In the genomic region with DNA sequence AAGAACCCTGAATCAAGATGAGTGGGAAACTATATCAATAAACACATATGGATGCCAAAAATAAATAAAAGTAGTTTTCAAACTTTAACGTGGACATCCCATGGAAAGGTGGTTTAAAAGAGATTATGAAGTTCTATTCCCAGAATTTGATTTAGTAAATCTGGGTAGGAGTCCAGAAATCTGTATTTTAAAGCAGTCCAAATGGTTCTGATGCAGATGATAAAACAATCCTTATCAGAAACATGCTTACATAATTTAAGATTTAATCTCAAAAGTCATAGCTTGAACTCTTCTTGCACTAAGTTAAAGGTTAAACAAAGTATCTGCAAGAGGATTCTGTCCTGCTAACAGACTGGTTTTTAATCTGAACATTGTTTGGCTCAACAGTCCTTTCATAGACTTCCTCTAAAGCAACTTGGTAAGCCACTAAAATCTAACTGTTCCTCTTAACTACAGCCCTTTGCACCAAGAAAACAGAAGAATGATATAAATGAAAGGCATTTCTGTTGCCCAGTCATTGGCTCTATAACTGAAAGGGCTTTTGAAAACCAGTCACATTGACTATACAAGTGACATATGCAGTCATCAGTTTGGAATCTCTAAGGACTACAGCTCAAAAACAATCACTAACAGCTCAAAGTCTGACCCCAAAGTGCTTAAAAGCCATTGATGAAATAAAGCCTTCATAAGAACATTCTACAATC, we compare ENCODE assay signal across 9 cellular contexts. TPM values are rescaled to one million over a fixed set of nuclear protein-coding genes. Genes with fewer than 3 reads are reported as not detected.
A peak's percentile ranks its signal among the peaks of the same experiment; 100 is the strongest.
DNase-seq lines count a peak whose midpoint lies in the region; ATAC-seq, FAIRE-seq and TF ChIP-seq lines count a peak whose summit lies in the region.
"Had no signal": no experiment of that assay in that cellular context is flagged by ENCODE, and none has a peak within 500 bp of the region (broad histone marks: within the 10 kb centered on the region; RNA-seq: fewer than 3 reads in every experiment).

No MANE protein-coding gene starts in this region.

- no peak overlapping the region for H3K4me3 ChIP-seq in epithelial cell of proximal tubule (ENCODE audit: low read depth, low read length)

- H3K27me3 Mint-ChIP-seq in nephron (ENCODE audit: low read depth) = no peaks in the 10 kb centered on the region

- H3K36me3 Mint-ChIP-seq in nephron (ENCODE audit: low read depth) = no peaks in the 10 kb centered on the region

- no peak overlapping the region for H3K4me3 Mint-ChIP-seq in nephron
- H3K4me3 Mint-ChIP-seq: T-helper 1 cell treated with Interleukin-12 subunit alpha and Interleukin-12 subunit beta and Interleukin-4 antibody, amounts not matched to agents 30 μg/mL and 1 μg/mL, for 36 hours had no signal

- DNase-seq in Ammon's horn (ENCODE audit: low spot score) = peak; percentile 62
- peak; percentile 71 for DNase-seq in MV-4-11 (lab: John Stamatoyannopoulos, UW)
- peak; percentile 91 for DNase-seq in epithelial cell of proximal tubule (ENCODE audit: low read depth)
- no peak for DNase-seq in SK-N-DZ (ENCODE audit: low spot score)
- no peak for DNase-seq in activated CD4-positive, alpha-beta T cell treated with anti-CD3 and anti-CD28 coated beads, Interleukin-2, amount 50 U/mL, for 4 hours
- DNase-seq in frontal cortex (ENCODE audit: low spot score in 2 of 2) = no peak

- no peaks in the 10 kb centered on the region for H3K9me3 Mint-ChIP-seq in nephron
- H3K9me3 Mint-ChIP-seq: T-helper 1 cell treated with Interleukin-12 subunit alpha and Interleukin-12 subunit beta and Interleukin-4 antibody, amounts not matched to agents 30 μg/mL and 1 μg/mL, for 36 hours had no signal

- H3K27ac Mint-ChIP-seq in nephron = peak overlapping the region; percentile 85 to 89 (median 86)
- H3K27ac Mint-ChIP-seq: T-helper 1 cell treated with Interleukin-12 subunit alpha and Interleukin-12 subunit beta and Interleukin-4 antibody, amounts not matched to agents 30 μg/mL and 1 μg/mL, for 36 hours had no signal

- no peak for FAIRE-seq in frontal cortex (lab: Jason Lieb, UNC)

- no peak for ATAC-seq in HG03378 (IDR thresholded peaks at IDR 0.05; ENCODE audit: unreplicated experiment)

- TF ChIP-seq CTCF in epithelial cell of proximal tubule (conservative IDR thresholded peaks at IDR 0.05; ENCODE audit: low read depth, low read length) = no peak
- no peak for TF ChIP-seq CTCF in nephron (IDR thresholded peaks at IDR 0.05; ENCODE audit: unreplicated experiment in 3 of 3)

- H3K4me1 Mint-ChIP-seq in nephron = peaks cover 29% of the 10 kb centered on the region

RNA-seq across cellular contexts. Expression of gene MAP4, which starts 23.4 kb away (rescaled TPM):
- total RNA-seq in epithelial cell of proximal tubule (111 and 120 TPM in 2 replicates), frontal cortex (258 TPM)
- 46.8 and 49.9 TPM in 2 replicates for polyA plus RNA-seq in SK-N-DZ (2014; cell fraction: cytosol; rRNA removed)
- 31.8 and 38.5 TPM in 2 replicates for polyA plus RNA-seq in SK-N-DZ (2014; cell fraction: nucleus; rRNA removed)

Comparison
In these comparisons a context has a peak if more than half of its experiments do, and no peak if none do; other contexts are left out.
1. DNase-seq: peak in Ammon's horn (single experiment), MV-4-11 (single experiment) and epithelial cell of proximal tubule (single experiment); none in SK-N-DZ (single experiment), activated CD4-positive, alpha-beta T cell treated with anti-CD3 and anti-CD28 coated beads, Interleukin-2, amount 50 U/mL, for 4 hours (0 of 2) and frontal cortex (0 of 2).